ENCODE assay signal across 29 cellular contexts in genomic region chr7:82655965-82656364, GRCh38.
"Had no signal": no experiment of that assay in that cellular context is flagged by ENCODE, and none has a peak within 500 bp of the region (broad histone marks: within the 10 kb centered on the region; RNA-seq: fewer than 3 reads in every experiment).

No MANE protein-coding gene starts in this region.

- H3K36me3 ChIP-seq: neural progenitor cell, ovary, right lobe of liver, sigmoid colon, suprapubic skin, tibial artery, transverse colon, upper lobe of right lung, uterus had no signal

- H3K27me3 ChIP-seq: neural progenitor cell, ovary, right lobe of liver, sigmoid colon, suprapubic skin, testis, tibial artery, transverse colon, upper lobe of right lung, uterus had no signal

- H3K9me3 ChIP-seq: ovary, psoas muscle, right lobe of liver, suprapubic skin, testis, tibial artery, transverse colon, upper lobe of right lung, uterus had no signal

- H3K4me1 ChIP-seq: neural progenitor cell, parathyroid adenoma, psoas muscle, right lobe of liver, sigmoid colon, suprapubic skin, testis, tibial artery, transverse colon, upper lobe of right lung, uterus had no signal

- H3K36me3 Mint-ChIP-seq: neural progenitor cell; stimulated activated memory B cell treated with anti-CD40 and anti-IgM and Interleukin-4, amounts not matched to agents 10 μg/mL and 1 μg/mL and 100 μg/mL, for 72 hours; type B pancreatic cell had no signal

- H3K27me3 Mint-ChIP-seq: progenitor cell of endocrine pancreas; stimulated activated memory B cell treated with anti-CD40 and anti-IgM and Interleukin-4, amounts not matched to agents 10 μg/mL and 1 μg/mL and 100 μg/mL, for 72 hours; stimulated activated naive CD8-positive, alpha-beta T cell treated with anti-CD3 and anti-CD28 coated beads, Interleukin-15, amount 100 ng/mL, for 72 hours; type B pancreatic cell had no signal

- H3K4me1 Mint-ChIP-seq: nephron; neural progenitor cell; stimulated activated memory B cell treated with anti-CD40 and anti-IgM and Interleukin-4, amounts not matched to agents 10 μg/mL and 1 μg/mL and 100 μg/mL, for 72 hours; stimulated activated naive CD8-positive, alpha-beta T cell treated with anti-CD3 and anti-CD28 coated beads, Interleukin-15, amount 100 ng/mL, for 72 hours had no signal

- ATAC-seq: natural killer cell; psoas muscle; right cardiac atrium; right lobe of liver; stimulated activated memory B cell treated with anti-CD40 and anti-IgM and Interleukin-4, amounts not matched to agents 10 μg/mL and 1 μg/mL and 100 μg/mL, for 72 hours; stimulated activated naive CD8-positive, alpha-beta T cell treated with anti-CD3 and anti-CD28 coated beads, Interleukin-15, amount 100 ng/mL, for 72 hours; stimulated activated naive CD8-positive, alpha-beta T cell treated with anti-CD3 and anti-CD28 coated beads, Interleukin-15, Interleukin-2, amounts not matched to agents 100 U/mL and 50 U/mL, for 24 hours; upper lobe of right lung had no signal

- H2AFZ ChIP-seq: neural progenitor cell, parathyroid adenoma had no signal

- H3K27ac Mint-ChIP-seq: natural killer cell; nephron; neural progenitor cell; progenitor cell of endocrine pancreas; stimulated activated memory B cell treated with anti-CD40 and anti-IgM and Interleukin-4, amounts not matched to agents 10 μg/mL and 1 μg/mL and 100 μg/mL, for 72 hours; stimulated activated naive CD8-positive, alpha-beta T cell treated with anti-CD3 and anti-CD28 coated beads, Interleukin-15, amount 100 ng/mL, for 72 hours; type B pancreatic cell had no signal

- H3K9ac ChIP-seq: neural progenitor cell, parathyroid adenoma had no signal

- H3K27ac ChIP-seq: neural progenitor cell, ovary, parathyroid adenoma, psoas muscle, right lobe of liver, sigmoid colon, suprapubic skin, testis, tibial artery, transverse colon, upper lobe of right lung, uterus had no signal

- FAIRE-seq: small intestine had no signal

- H3K4me2 ChIP-seq: neural progenitor cell had no signal

- H3K4me3 ChIP-seq: neural progenitor cell, ovary, psoas muscle, right lobe of liver, sigmoid colon, suprapubic skin, tibial artery, transverse colon, upper lobe of right lung, uterus had no signal

- H3K79me2 ChIP-seq: parathyroid adenoma had no signal

- H3K4me3 Mint-ChIP-seq: natural killer cell; nephron; neural progenitor cell; stimulated activated memory B cell treated with anti-CD40 and anti-IgM and Interleukin-4, amounts not matched to agents 10 μg/mL and 1 μg/mL and 100 μg/mL, for 72 hours; stimulated activated naive CD8-positive, alpha-beta T cell treated with anti-CD3 and anti-CD28 coated beads, Interleukin-15, amount 100 ng/mL, for 72 hours; type B pancreatic cell had no signal

- DNase-seq: natural killer cell; occipital lobe; ovary; posterior cingulate gyrus; psoas muscle; right cardiac atrium; right lobe of liver; sigmoid colon; small intestine; stimulated activated CD4-positive, alpha-beta T cell treated with anti-CD3 and anti-CD28 coated beads, Interleukin-15, amount 100 ng/mL, for 24 hours; stimulated activated CD4-positive, alpha-beta T cell treated with anti-CD3 and anti-CD28 coated beads, Interleukin-2, amount 100 ng/mL, for 24 hours; stimulated activated CD4-positive, alpha-beta T cell treated with anti-CD3 and anti-CD28 coated beads, Interleukin-2, amount 100 ng/mL, for 48 hours; stimulated activated CD4-positive, alpha-beta T cell treated with anti-CD3 and anti-CD28 coated beads, Interleukin-4, amount 100 ng/mL, for 24 hours; stimulated activated naive CD4-positive, alpha-beta T cell; stimulated activated naive CD8-positive, alpha-beta T cell treated with anti-CD3 and anti-CD28 coated beads, Interleukin-15, amount 100 ng/mL, for 72 hours; stimulated activated naive CD8-positive, alpha-beta T cell treated with anti-CD3 and anti-CD28 coated beads, Interleukin-15, Interleukin-2, amounts not matched to agents 100 U/mL and 50 U/mL, for 24 hours; substantia nigra; testis; tibial artery; transverse colon; upper lobe of right lung; uterus had no signal
